ENCODE assay signal across 16 cellular contexts in the genomic region with DNA sequence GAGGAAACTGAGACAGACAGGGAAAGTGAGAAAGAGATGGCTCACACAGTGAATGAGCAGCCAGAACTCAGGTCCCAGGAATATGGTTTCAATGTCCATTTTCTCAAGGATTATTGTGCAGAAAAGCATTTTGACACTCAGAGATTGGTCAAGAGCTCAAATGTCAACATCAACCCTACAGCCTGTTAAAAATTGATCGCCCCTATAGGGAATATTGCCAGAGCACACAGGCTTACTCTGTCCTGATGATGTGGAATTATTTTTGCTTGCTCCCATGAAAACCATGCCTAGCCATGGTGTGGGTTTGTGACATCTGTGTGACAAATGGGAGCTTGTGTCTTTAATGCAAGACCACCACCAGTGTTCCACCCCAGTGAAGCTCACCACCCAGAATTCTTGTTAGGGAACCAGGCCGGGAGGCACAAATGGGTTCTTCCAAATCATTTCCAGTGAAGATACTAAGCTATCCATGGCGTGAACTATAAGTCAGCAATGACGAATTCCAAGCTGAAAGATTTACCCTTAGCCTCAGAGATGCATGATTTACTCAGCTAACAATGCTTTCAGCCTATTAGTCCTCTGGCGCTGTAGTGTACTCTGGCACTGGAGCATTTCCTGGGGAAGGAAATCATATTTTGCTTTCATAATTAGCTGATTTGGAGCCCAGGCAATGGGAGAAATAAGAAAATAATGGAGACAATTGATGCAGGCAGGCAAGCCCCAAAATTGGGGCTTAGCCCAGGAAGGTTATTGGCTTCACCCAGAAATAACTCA.
"Had no signal": no experiment of that assay in that cellular context is flagged by ENCODE, and none has a peak within 500 bp of the region (broad histone marks: within the 10 kb centered on the region; RNA-seq: fewer than 3 reads in every experiment).

No MANE protein-coding gene starts in this region.

- H3K36me3 ChIP-seq: thoracic aorta, upper lobe of left lung had no signal

- H3K27ac ChIP-seq: hepatocyte, thoracic aorta, upper lobe of left lung had no signal

- H3K27me3 ChIP-seq: hepatocyte, upper lobe of left lung had no signal

- H3K4me3 ChIP-seq: hepatocyte, thoracic aorta, upper lobe of left lung had no signal

- H3K9me3 ChIP-seq: thoracic aorta, upper lobe of left lung had no signal

- DNase-seq: activated B cell treated with CpG ODN at 0.5 μM for 24 hours; activated CD4-positive, alpha-beta memory T cell treated with anti-CD3 and anti-CD28 coated beads, Interleukin-2, amount 10 ng/mL, durations not matched to agents 7 days and 5 days; activated CD4-positive, alpha-beta T cell treated with anti-CD3 and anti-CD28 coated beads for 4 hours; activated CD8-positive, alpha-beta memory T cell treated with anti-CD3 and anti-CD28 coated beads, Interleukin-2, amount 10 ng/mL, durations not matched to agents 7 days and 5 days; activated naive CD4-positive, alpha-beta T cell treated with anti-CD3 and anti-CD28 coated beads for 36 hours; anterior cingulate cortex; endodermal cell; left cardiac atrium; mammary epithelial cell; nephron progenitor cell; occipital lobe; posterior cingulate gyrus; stimulated activated naive B cell treated with anti-CD40 and anti-IgM and Interleukin-4, amounts not matched to agents 10 μg/mL and 1 μg/mL and 100 μg/mL, for 72 hours; upper lobe of left lung had no signal
